8 cellular contexts compared by ENCODE assay signal in genomic region chr10:51699475-51700227, GRCh38. TPM values are rescaled to one million over a fixed set of nuclear protein-coding genes. Genes with fewer than 3 reads are reported as not detected.
DNase-seq lines count a peak whose midpoint lies in the region; ATAC-seq, FAIRE-seq and TF ChIP-seq lines count a peak whose summit lies in the region.

TSS of gene CSTF2T (minus strand) at chr10:51699595. CDS start at chr10:51699549, 46 bp downstream.

- intact Hi-C loops in esophagus squamous epithelium (cut with DNase I) = no loop called here

- ATAC-seq in GM21737 (IDR thresholded peaks at IDR 0.05; ENCODE audit: unreplicated experiment) = peak; percentile 94
- peak; percentile 88 to 92 for ATAC-seq in activated T-cell treated with anti-CD3 and anti-CD28 coated beads, Interleukin-2, amount 50 U/mL, for 72 hours (replicated peaks in 1 of 2)

- H3K36me3 Mint-ChIP-seq in activated T-cell treated with anti-CD3 and anti-CD28 coated beads, Interleukin-2, amount 50 U/mL, for 72 hours (ENCODE audit: insufficient read depth in 2 of 2) = peaks cover 11 to 25% of the 10 kb centered on the region in 2 donors

- peak; percentile 70 for FAIRE-seq in RCC 7860 (lab: Jason Lieb, UNC)

- H4K20me1 ChIP-seq in KMS-11 (ENCODE audit: insufficient read depth) = no peaks in the 10 kb centered on the region

- peak within 1 kb of the TSS; percentile 97 for H2AFZ ChIP-seq in KMS-11 (ENCODE audit: low read depth)

- no peaks in the 10 kb centered on the region for H3K27me3 ChIP-seq in KMS-11 (ENCODE audit: insufficient read depth, low read depth)
- no peaks in the 10 kb centered on the region for H3K27me3 ChIP-seq in esophagus squamous epithelium

- H3K4me1 Mint-ChIP-seq in activated T-cell treated with anti-CD3 and anti-CD28 coated beads, Interleukin-2, amount 50 U/mL, for 72 hours (ENCODE audit: low read depth) = peaks cover 53% of the 10 kb centered on the region

- TF ChIP-seq CTCF in KMS-11 (conservative IDR thresholded peaks at IDR 0.05; ENCODE audit: low read depth, low read length) (no peak), esophagus squamous epithelium (IDR thresholded peaks at IDR 0.05) (peak in 1 of 6 experiments; percentile 7)

- peak within 1 kb of the TSS; percentile 95 for H3K9ac ChIP-seq in KMS-11

- H3K4me1 ChIP-seq in KMS-11 (ENCODE audit: low read depth, poor library complexity, severe bottlenecking) (peaks cover 8% of the 10 kb centered on the region), esophagus squamous epithelium (peaks cover 15 to 50% (median 31%) of the 10 kb centered on the region in 3 donors)

- peaks cover 29% of the 10 kb centered on the region for H3K79me2 ChIP-seq in KMS-11 (ENCODE audit: insufficient read depth, low read depth)

- no peaks in the 10 kb centered on the region for H3K9me3 Mint-ChIP-seq in activated T-cell treated with anti-CD3 and anti-CD28 coated beads, Interleukin-2, amount 50 U/mL, for 72 hours

- DNase-seq in DMS53 treated with DMSO at 0.1 percent for 48 hours (lab: John Stamatoyannopoulos, UW; ENCODE audit: unreplicated experiment) (peak; percentile 91), RCC 7860 (ENCODE audit: low spot score) (peak; percentile 82), esophagus squamous epithelium (lab: John Stamatoyannopoulos, UW) (peak; percentile 56), myocyte (ENCODE audit: low read depth) (peak; percentile 95)
- DNase-seq in activated T-cell treated with anti-CD3 and anti-CD28 coated beads, Interleukin-2, amount 50 U/mL, for 72 hours = peak; percentile 91
- DNase-seq in stimulated activated CD8-positive, alpha-beta memory T cell treated with anti-CD3 and anti-CD28 coated beads, Interleukin-7, amount 100 ng/mL, for 48 hours (ENCODE audit: extremely low read depth in 1 of 2, low read depth in 1 of 2) = peak; percentile 74 to 87

- 0 to 1% methylated on average over 37 to 41 of the region's 45 CpGs for WGBS in esophagus squamous epithelium, 2 donors

- H3K36me3 ChIP-seq in KMS-11 (ENCODE audit: insufficient read depth) (no peaks in the 10 kb centered on the region), esophagus squamous epithelium (no peaks in the 10 kb centered on the region)

- peak within 1 kb of the TSS; percentile 97 for H3K4me3 Mint-ChIP-seq in activated T-cell treated with anti-CD3 and anti-CD28 coated beads, Interleukin-2, amount 50 U/mL, for 72 hours

- H3K27ac ChIP-seq in KMS-11 (peak within 1 kb of the TSS; percentile 97), esophagus squamous epithelium (peak within 1 kb of the TSS; percentile 84 to 97 (median 92))

- peak in 2 of 4 donors; percentile 25 to 64 for TF ChIP-seq POLR2A in esophagus squamous epithelium (IDR thresholded peaks at IDR 0.05)

- H3K27me3 Mint-ChIP-seq in activated T-cell treated with anti-CD3 and anti-CD28 coated beads, Interleukin-2, amount 50 U/mL, for 72 hours (ENCODE audit: low read depth) = no peaks in the 10 kb centered on the region

- H3K4me3 ChIP-seq in KMS-11 (IDR thresholded peaks at IDR 0.05; ENCODE audit: insufficient read depth, low read depth, low read length) (no peak within 1 kb of the TSS), esophagus squamous epithelium (peak within 1 kb of the TSS; percentile 73 to 87 (median 81))

- peak within 1 kb of the TSS; percentile 82 for H3K4me2 ChIP-seq in KMS-11

- no peaks in the 10 kb centered on the region for H3K9me3 ChIP-seq in esophagus squamous epithelium

- H3K27ac Mint-ChIP-seq in activated T-cell treated with anti-CD3 and anti-CD28 coated beads, Interleukin-2, amount 50 U/mL, for 72 hours = peak within 1 kb of the TSS; percentile 100

RNA-seq across cellular contexts. Expression of gene CSTF2T, which starts in this region (rescaled TPM):
- 10 to 100 TPM; 35.8 to 39.0 TPM for total RNA-seq in activated T-cell treated with anti-CD3 and anti-CD28 coated beads, Interleukin-2, amount 50 U/mL, for 72 hours
- total RNA-seq in esophagus squamous epithelium (10 to 100 TPM in 3 of 4 donors, 1 to 10 TPM in 1; 8.1 to 15.3 (median 12.6) TPM), myocyte (21.9 and 29.1 TPM in 2 replicates)
- polyA plus RNA-seq in myocyte (2012) = 13.6 TPM
